Comparison of ENCODE assay signal across 16 cellular contexts in the genomic region with DNA sequence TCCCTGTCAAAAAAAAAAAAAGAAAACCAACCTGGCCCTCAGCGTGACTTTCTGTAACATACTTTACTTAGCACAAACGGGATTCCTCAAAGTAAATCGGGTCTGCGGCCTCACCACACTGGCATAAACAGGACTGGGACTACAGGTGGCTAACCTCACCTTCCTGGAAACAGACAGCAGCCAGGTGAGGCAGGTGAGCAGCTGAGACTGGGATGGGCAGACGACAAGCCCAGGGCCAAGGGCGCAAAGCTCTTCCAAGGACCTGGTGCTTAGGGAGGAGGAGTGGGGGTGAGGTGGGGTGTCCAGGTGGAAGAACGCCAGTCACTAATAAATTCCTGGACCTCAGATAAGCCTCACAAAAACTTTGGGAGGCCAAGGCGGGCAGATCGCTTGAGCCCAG. TPM values are rescaled to one million over a fixed set of nuclear protein-coding genes. Genes with fewer than 3 reads are reported as not detected.
A peak's percentile ranks its signal among the peaks of the same experiment; 100 is the strongest.
DNase-seq lines count a peak whose midpoint lies in the region; ATAC-seq and TF ChIP-seq lines count a peak whose summit lies in the region.
"Had no signal": no experiment of that assay in that cellular context is flagged by ENCODE, and none has a peak within 500 bp of the region (broad histone marks: within the 10 kb centered on the region; RNA-seq: fewer than 3 reads in every experiment).

No MANE protein-coding gene starts in this region.

- H3K27me3 ChIP-seq in BLaER1 (no peaks in the 10 kb centered on the region), HL-60 (ENCODE audit: insufficient read depth, poor library complexity, severe bottlenecking) (no peaks in the 10 kb centered on the region), colonic mucosa (no peaks in the 10 kb centered on the region), neutrophil (no peaks in the 10 kb centered on the region), SK-N-SH (ENCODE audit: insufficient read depth) (no peaks in the 10 kb centered on the region), gastrocnemius medialis (no peaks in the 10 kb centered on the region)

- no peak overlapping the region for H3K4me3 ChIP-seq in BLaER1
- no peak overlapping the region for H3K4me3 ChIP-seq in HL-60 (replicated peaks; ENCODE audit: insufficient read depth, low read length)
- no peak overlapping the region for H3K4me3 ChIP-seq in colonic mucosa
- no peak overlapping the region for H3K4me3 ChIP-seq in neutrophil (ENCODE audit: low read depth in 1 of 2, low read length in 1 of 2)
- no peak overlapping the region for H3K4me3 ChIP-seq in SK-N-SH (ENCODE audit: low read depth in 2 of 2, low read length in 1 of 2)
- H3K4me3 ChIP-seq in gastrocnemius medialis, result no peak overlapping the region

- CTCF ChIA-PET in SK-N-SH (lab: Yijun Ruan, JAX), result interaction anchor here (1.8 kb wide), 1 partner anchor 11 kb away, joined by 5 read pairs; no protein-coding TSS in a partner anchor

- H3F3A ChIP-seq in SK-N-SH (replicated peaks; ENCODE audit: insufficient read depth), result no peaks in the 10 kb centered on the region

- H4K20me1 ChIP-seq in BLaER1 (peaks cover 75% of the 10 kb centered on the region), SK-N-SH (ENCODE audit: insufficient read depth) (peaks cover 90% of the 10 kb centered on the region)

- no peak for TF ChIP-seq RAD21 in SK-N-SH (IDR thresholded peaks at IDR 0.05; ENCODE audit: low read length)

- H3K9me2 ChIP-seq in SK-N-SH, result no peaks in the 10 kb centered on the region

- H3K27ac ChIP-seq in BLaER1 (peak overlapping the region; percentile 55), HL-60 (replicated peaks) (peak overlapping the region; percentile 99), colonic mucosa (peak overlapping the region; percentile 47), neutrophil (peak overlapping the region; percentile 79), SK-N-SH (ENCODE audit: low read depth in 2 of 2, low read length in 1 of 2) (no peak overlapping the region), gastrocnemius medialis (no peak overlapping the region)
- H3K27ac ChIP-seq: C4-2B had no signal

- H2AFZ ChIP-seq in SK-N-SH (ENCODE audit: low read depth), result no peak overlapping the region

- intact Hi-C loops in colonic mucosa (cut with DNase I) (no loop called here), posterior vena cava (cut with DNase I) (no loop called here), gastrocnemius medialis (cut with DNase I; ENCODE audit: low total_unique reads) (no loop called here)

- H3K9me3 ChIP-seq in BLaER1 (no peaks in the 10 kb centered on the region), colonic mucosa (no peaks in the 10 kb centered on the region), neutrophil (no peaks in the 10 kb centered on the region), SK-N-SH (no peaks in the 10 kb centered on the region), gastrocnemius medialis (no peaks in the 10 kb centered on the region)

- H3K9ac ChIP-seq in BLaER1 (no peak overlapping the region), colonic mucosa (ENCODE audit: low read depth in 2 of 2, low read length in 2 of 2) (peak overlapping the region; percentile 20 to 52), SK-N-SH (no peak overlapping the region)

- DNase-seq in HL-60 (ENCODE audit: low read depth in 1 of 2, low spot score in 1 of 2), result no peak
- DNase-seq in colonic mucosa, result no peak
- no peak for DNase-seq in posterior vena cava (ENCODE audit: low spot score)
- DNase-seq in SK-N-SH, result no peak
- no peak for DNase-seq in gastrocnemius medialis
- DNase-seq: ACHN; CD4-positive, alpha-beta memory T cell; COR-L47; DMS153; DND-41; GDM1; HCEC 1CT; HFFc6 had no signal

- no peak for ATAC-seq in gastrocnemius medialis

- WGBS in SK-N-SH (ENCODE audit: low lambda C conversion rate), result 97% methylated on average over 9 of the region's 9 CpGs

- peaks cover 98% of the 10 kb centered on the region for H3K79me2 ChIP-seq in SK-N-SH (ENCODE audit: insufficient read depth)

- no peak for TF ChIP-seq EP300 in SK-N-SH (IDR thresholded peaks at IDR 0.05; ENCODE audit: borderline replicate concordance in 1 of 2, low read depth in 1 of 2, low read length in 1 of 2)

- no peak for TF ChIP-seq CTCF in HL-60 (IDR thresholded peaks at IDR 0.05; ENCODE audit: insufficient read depth, low read length)
- no peak for TF ChIP-seq CTCF in colonic mucosa (IDR thresholded peaks at IDR 0.05)
- TF ChIP-seq CTCF in neutrophil (IDR thresholded peaks at IDR 0.05), result no peak
- no peak for TF ChIP-seq CTCF in SK-N-SH (IDR thresholded peaks at IDR 0.05)
- TF ChIP-seq CTCF in gastrocnemius medialis (IDR thresholded peaks at IDR 0.05 in 4 of 5, conservative IDR thresholded peaks at IDR 0.05 in 1 of 5), result no peak

- TF ChIP-seq POLR2A in gastrocnemius medialis (IDR thresholded peaks at IDR 0.05), result no peak

- H3K4me1 ChIP-seq in BLaER1 (peaks cover 95% of the 10 kb centered on the region), colonic mucosa (peaks cover 15% of the 10 kb centered on the region), neutrophil (ENCODE audit: control insufficient read depth in 1 of 2, insufficient read depth in 1 of 2, low read depth in 1 of 2, low read length in 1 of 2) (peaks cover 23 to 41% of the 10 kb centered on the region in 2 experiments), SK-N-SH (ENCODE audit: control insufficient read depth in 1 of 2, insufficient read depth in 2 of 2, low read depth in 1 of 2, low read length in 1 of 2) (peaks cover 0 to 19% of the 10 kb centered on the region in 2 experiments; a peak in 1 of 4 replicates), gastrocnemius medialis (peaks cover 29 to 30% of the 10 kb centered on the region in 2 donors)

- H3K36me3 ChIP-seq in BLaER1 (peaks cover 17% of the 10 kb centered on the region; the same call in 1 of the 2 replicates), colonic mucosa (no peaks in the 10 kb centered on the region), neutrophil (no peaks in the 10 kb centered on the region), SK-N-SH (replicated peaks in 1 of 2; ENCODE audit: control insufficient read depth in 1 of 2, insufficient read depth in 2 of 2, low read length in 1 of 2) (peaks cover 4 to 19% of the 10 kb centered on the region in 2 experiments), gastrocnemius medialis (no peaks in the 10 kb centered on the region)

- in situ Hi-C loops in gastrocnemius medialis (cut with MboI; ENCODE audit: low sequenced_read_pairs in 4 of 4), result no loop called here

- POLR2A ChIA-PET in SK-N-SH (lab: Yijun Ruan, JAX), result no interaction called here

- H3K4me2 ChIP-seq in BLaER1 (peak overlapping the region; percentile 95), SK-N-SH (no peak overlapping the region)

TF ChIP-seq in SK-N-SH, 30 proteins besides CTCF, POLR2A, EP300 and RAD21:
- no peak for TF ChIP-seq MXI1 (IDR thresholded peaks at IDR 0.05; ENCODE audit: low read depth, low read length)
- TF ChIP-seq, protein P1, sequence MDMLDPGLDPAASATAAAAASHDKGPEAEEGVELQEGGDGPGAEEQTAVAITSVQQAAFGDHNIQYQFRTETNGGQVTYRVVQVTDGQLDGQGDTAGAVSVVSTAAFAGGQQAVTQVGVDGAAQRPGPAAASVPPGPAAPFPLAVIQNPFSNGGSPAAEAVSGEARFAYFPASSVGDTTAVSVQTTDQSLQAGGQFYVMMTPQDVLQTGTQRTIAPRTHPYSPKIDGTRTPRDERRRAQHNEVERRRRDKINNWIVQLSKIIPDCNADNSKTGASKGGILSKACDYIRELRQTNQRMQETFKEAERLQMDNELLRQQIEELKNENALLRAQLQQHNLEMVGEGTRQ (IDR thresholded peaks at IDR 0.05; ENCODE audit: borderline replicate concordance, low read depth, low read length), result no peak

RNA-seq across cellular contexts. Expression of a gene that starts 15.0 kb away (rescaled TPM):
- total RNA-seq in colonic mucosa (100 to 1,000 TPM; 197 to 213 TPM), posterior vena cava (100 to 1,000 TPM in 1 of 2 donors, 10 to 100 TPM in 1; 62.3 to 127 TPM), gastrocnemius medialis (10 to 100 TPM in 3 of 4 donors, 1 to 10 TPM in 1; 6.9 to 32.1 (median 12.9) TPM)
- polyA plus RNA-seq in SK-N-SH (2012; rRNA removed), result 22.5 and 31.2 TPM in 2 replicates
- 20.9 and 27.0 TPM in 2 replicates for polyA plus RNA-seq in SK-N-SH (2012; cell fraction: cytosol; rRNA removed)
- polyA plus RNA-seq in SK-N-SH (2012; cell fraction: nucleus; rRNA removed), result 42.4 and 46.7 TPM in 2 replicates

Comparison
In these comparisons a context has a peak if more than half of its experiments do, and no peak if none do; other contexts are left out.
1. H3K27ac ChIP-seq: peak in BLaER1 (single experiment), HL-60 (single experiment), colonic mucosa (single experiment) and neutrophil (single experiment); none in SK-N-SH (0 of 2) and gastrocnemius medialis (0 of 4).
2. H3K9ac ChIP-seq: peak in colonic mucosa (2 of 2); none in BLaER1 (single experiment) and SK-N-SH (single experiment).